19 cellular contexts compared by ENCODE assay signal in genomic region chrX:119251381-119251780, GRCh38.
"Had no signal": no experiment of that assay in that cellular context is flagged by ENCODE, and none has a peak within 500 bp of the region (broad histone marks: within the 10 kb centered on the region; RNA-seq: fewer than 3 reads in every experiment).

No MANE protein-coding gene starts in this region.

- H3K27me3 ChIP-seq: neutrophil, right lobe of liver, uterus had no signal

- H3K27ac ChIP-seq: dorsolateral prefrontal cortex, neutrophil, psoas muscle, right lobe of liver, uterus had no signal

- FAIRE-seq: islet of Langerhans had no signal

- H3K4me1 ChIP-seq: psoas muscle, right lobe of liver, uterus had no signal

- H3K9me3 ChIP-seq: neutrophil, psoas muscle, right lobe of liver, uterus had no signal

- H3K36me3 ChIP-seq: neutrophil, right lobe of liver, uterus had no signal

- DNase-seq: cortex of kidney; dorsolateral prefrontal cortex; effector CD8-positive, alpha-beta T cell; foreskin melanocyte; head of caudate nucleus; hippocampal formation; kidney glomerular epithelial cell; mammary epithelial cell; naive thymus-derived CD8-positive, alpha-beta T cell; psoas muscle; retina; right lobe of liver; stimulated activated CD4-positive, alpha-beta T cell treated with anti-CD3 and anti-CD28 coated beads, Interleukin-2, amount 100 ng/mL, for 24 hours; stimulated activated CD4-positive, alpha-beta T cell treated with anti-CD3 and anti-CD28 coated beads, Interleukin-4, amount 100 ng/mL, for 4 hours; stimulated activated naive CD4-positive, alpha-beta T cell; uterus had no signal

- ATAC-seq: left lobe of liver; naive thymus-derived CD8-positive, alpha-beta T cell; psoas muscle; right lobe of liver had no signal

- H3K4me3 ChIP-seq: dorsolateral prefrontal cortex, psoas muscle, right lobe of liver, uterus had no signal
